ENCODE assay signal across 15 cellular contexts in the genomic region with DNA sequence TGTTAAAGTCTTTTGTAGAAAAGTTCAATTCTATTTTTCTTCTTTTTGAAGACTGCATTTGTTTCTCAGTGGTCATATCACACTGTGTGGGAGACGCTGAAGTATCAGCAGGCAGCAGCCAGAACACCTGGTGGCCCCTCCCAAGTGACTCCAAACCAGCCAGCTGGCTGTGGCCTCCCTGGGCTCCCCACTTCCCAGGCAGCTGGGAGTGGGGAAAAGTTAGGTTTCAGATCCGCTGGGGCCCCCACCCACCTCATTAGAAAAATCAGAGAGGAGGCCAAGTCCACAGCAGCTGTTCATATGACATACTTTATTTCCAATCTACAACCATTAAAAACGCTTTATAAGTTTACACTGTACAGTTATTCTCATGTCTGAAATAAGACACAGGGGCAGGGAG.
"Had no signal": no experiment of that assay in that cellular context is flagged by ENCODE, and none has a peak within 500 bp of the region (broad histone marks: within the 10 kb centered on the region; RNA-seq: fewer than 3 reads in every experiment).

No MANE protein-coding gene starts in this region.

- FAIRE-seq: urothelium cell line had no signal

- H3K4me3 Mint-ChIP-seq: activated CD4-positive, alpha-beta T cell treated with anti-CD3 and anti-CD28 coated beads for 36 hours; effector memory CD8-positive, alpha-beta T cell; natural killer cell had no signal

- H3K9me3 Mint-ChIP-seq: effector memory CD8-positive, alpha-beta T cell; natural killer cell had no signal

- H3K27me3 Mint-ChIP-seq: activated CD4-positive, alpha-beta T cell treated with anti-CD3 and anti-CD28 coated beads for 36 hours; effector memory CD8-positive, alpha-beta T cell had no signal

- DNase-seq: activated CD4-positive, alpha-beta T cell treated with anti-CD3 and anti-CD28 coated beads for 36 hours; activated naive CD4-positive, alpha-beta T cell treated with anti-CD3 and anti-CD28 coated beads, Interleukin-2, amount 50 U/mL, for 16 hours; central memory CD4-positive, alpha-beta T cell; cortex of kidney; effector memory CD8-positive, alpha-beta T cell; kidney glomerular epithelial cell; lower lobe of right lung; natural killer cell; psoas muscle; stimulated activated CD4-positive, alpha-beta T cell treated with anti-CD3 and anti-CD28 coated beads, Interleukin-15, amount 100 ng/mL, for 24 hours; stimulated activated CD4-positive, alpha-beta T cell treated with anti-CD3 and anti-CD28 coated beads, Interleukin-4, amount 100 ng/mL, for 24 hours; stomach; T-helper 1 cell had no signal

- H3K27ac Mint-ChIP-seq: activated CD4-positive, alpha-beta T cell treated with anti-CD3 and anti-CD28 coated beads for 36 hours; natural killer cell had no signal

- ATAC-seq: activated CD4-positive, alpha-beta T cell treated with anti-CD3 and anti-CD28 coated beads for 36 hours; effector memory CD8-positive, alpha-beta T cell; gastroesophageal sphincter; lower lobe of right lung; natural killer cell; psoas muscle had no signal

- H3K36me3 Mint-ChIP-seq: natural killer cell had no signal
